9 cellular contexts compared by ENCODE assay signal in the genomic region with DNA sequence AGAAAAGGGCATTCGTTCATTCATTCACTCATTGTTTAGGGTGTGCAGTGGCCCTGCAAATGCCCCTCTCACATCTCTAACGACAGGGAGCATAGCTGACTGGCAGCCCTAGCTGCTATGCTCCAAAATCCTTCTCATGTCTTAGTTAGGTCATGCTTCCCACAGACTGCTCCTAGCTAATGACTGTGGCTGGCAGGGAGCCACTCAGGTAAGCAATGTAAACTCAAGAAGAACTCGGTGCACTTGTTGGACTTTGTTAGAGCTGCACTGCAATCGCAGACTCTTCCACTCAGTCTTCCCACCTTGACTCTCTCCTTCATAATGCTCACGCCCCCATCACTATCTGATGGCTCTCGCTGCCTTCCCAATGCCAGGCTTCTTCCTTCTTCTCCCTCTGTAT. TPM values are rescaled to one million over a fixed set of nuclear protein-coding genes. Genes with fewer than 3 reads are reported as not detected.
DNase-seq lines count a peak whose midpoint lies in the region; ATAC-seq and TF ChIP-seq lines count a peak whose summit lies in the region.
"Had no signal": no experiment of that assay in that cellular context is flagged by ENCODE, and none has a peak within 500 bp of the region (broad histone marks: within the 10 kb centered on the region; RNA-seq: fewer than 3 reads in every experiment).

No MANE protein-coding gene starts in this region.

- H3K27me3 Mint-ChIP-seq in GM23338 (ENCODE audit: insufficient read depth, low read depth, poor library complexity): peaks cover under 1% of the 10 kb centered on the region

- H3K9me3 Mint-ChIP-seq in GM23338: peaks cover 8% of the 10 kb centered on the region; the same call in 2 of the 3 replicates

- H3K36me3 Mint-ChIP-seq in GM23338 (ENCODE audit: low read depth): no peaks in the 10 kb centered on the region

- DNase-seq in GM23338 (ENCODE audit: low spot score): no peak
- no peak for DNase-seq in PC-9
- DNase-seq in esophagus squamous epithelium (lab: John Stamatoyannopoulos, UW): no peak
- DNase-seq in left cardiac atrium: no peak
- DNase-seq in GM19240 (ENCODE audit: insufficient read length, low spot score): no peak

- WGBS in esophagus squamous epithelium, 2 donors: 57 to 65% methylated on average over 6 of the region's 6 CpGs

- no peak overlapping the region for H3K27ac ChIP-seq in GM23338 (ENCODE audit: low read depth)
- H3K27ac ChIP-seq in PC-9: no peak overlapping the region
- no peak overlapping the region for H3K27ac ChIP-seq in esophagus squamous epithelium
- no peak overlapping the region for H3K27ac ChIP-seq in rectal smooth muscle tissue (ENCODE audit: low read depth, low read length)

- intact Hi-C loops in PC-9 (cut with micrococcal nuclease; ENCODE audit: unreplicated experiment): loop anchor here (1.0 to 10.0 kb wide), 11 partner anchors 122 to 1028 kb away; a partner anchor contains a TSS
- intact Hi-C loops in esophagus squamous epithelium (cut with DNase I): loop anchor here (10.0 kb wide), 1 partner anchor 128 kb away; no protein-coding TSS in a partner anchor
- intact Hi-C loops in left cardiac atrium (cut with DNase I): loop anchor here (2.0 to 10.0 kb wide), 3 partner anchors 118 to 148 kb away; a partner anchor contains a TSS

- no peak for TF ChIP-seq POLR2A in esophagus squamous epithelium (IDR thresholded peaks at IDR 0.05)

- TF ChIP-seq CTCF in GM23338 (conservative IDR thresholded peaks at IDR 0.05; ENCODE audit: low read depth in 2 of 2): no peak
- TF ChIP-seq CTCF in PC-9 (conservative IDR thresholded peaks at IDR 0.05): no peak
- TF ChIP-seq CTCF in esophagus squamous epithelium (IDR thresholded peaks at IDR 0.05): no peak

- H3K4me3 Mint-ChIP-seq in GM23338: no peak overlapping the region

- POLR2A ChIA-PET in PC-9 (lab: Charles Lee; ENCODE audit: unreplicated experiment): interaction anchor here (0.7 kb wide), 1 partner anchor 116 kb away, joined by 9 read pairs; no protein-coding TSS in a partner anchor

- CTCF ChIA-PET in PC-9 (lab: Charles Lee): interaction anchor here (0.6 to 2.5 kb wide), 11 partner anchors 121 to 664 kb away, joined by 3 to 12 read pairs (median 4); no protein-coding TSS in a partner anchor

- H3K36me3 ChIP-seq in GM23338 (ENCODE audit: insufficient read depth) (no peaks in the 10 kb centered on the region), PC-9 (ENCODE audit: low read depth) (no peaks in the 10 kb centered on the region), esophagus squamous epithelium (no peaks in the 10 kb centered on the region), rectal smooth muscle tissue (ENCODE audit: control insufficient read depth, insufficient read depth, low read length) (no peaks in the 10 kb centered on the region)

- no peak overlapping the region for H3K9ac ChIP-seq in rectal smooth muscle tissue (ENCODE audit: low read length)

- no peaks in the 10 kb centered on the region for H3K9me3 ChIP-seq in PC-9 (ENCODE audit: insufficient read depth, low read depth)
- H3K9me3 ChIP-seq in esophagus squamous epithelium: no peaks in the 10 kb centered on the region

- H4K20me1 ChIP-seq in GM23338 (replicated peaks; ENCODE audit: insufficient read depth) (no peaks in the 10 kb centered on the region), PC-9 (ENCODE audit: insufficient read depth) (no peaks in the 10 kb centered on the region)

- BruUV-seq in PC-9 (replicated peaks; lab: Mats Ljungman, UMichigan): no TSS peak

- no peaks in the 10 kb centered on the region; the same call in 2 of the 3 replicates for H3K4me1 Mint-ChIP-seq in GM23338

- H3K79me2 ChIP-seq in GM23338 (replicated peaks; ENCODE audit: insufficient read depth): no peaks in the 10 kb centered on the region
- no peaks in the 10 kb centered on the region for H3K79me2 ChIP-seq in PC-9 (ENCODE audit: low read depth)

- H3K9me2 ChIP-seq in GM23338 (ENCODE audit: insufficient read depth) (no peaks in the 10 kb centered on the region), PC-9 (ENCODE audit: insufficient read depth) (no peaks in the 10 kb centered on the region)

- H3K27me3 ChIP-seq in GM23338 (ENCODE audit: insufficient read depth): no peaks in the 10 kb centered on the region
- no peaks in the 10 kb centered on the region for H3K27me3 ChIP-seq in PC-9 (ENCODE audit: insufficient read depth, low read depth)
- H3K27me3 ChIP-seq in esophagus squamous epithelium: peaks cover 0 to 14% (median 0%) of the 10 kb centered on the region in 4 donors
- H3K27me3 ChIP-seq in rectal smooth muscle tissue (ENCODE audit: control insufficient read depth, insufficient read depth, low read length): no peaks in the 10 kb centered on the region

- H2AFZ ChIP-seq in GM23338 (peak overlapping the region; percentile 86), PC-9 (peak overlapping the region; percentile 90)

- H3K4me1 ChIP-seq in GM23338 (ENCODE audit: insufficient read depth): no peaks in the 10 kb centered on the region
- peaks cover 4% of the 10 kb centered on the region; the same call in 1 of the 2 replicates for H3K4me1 ChIP-seq in PC-9 (replicated peaks; ENCODE audit: insufficient read depth)
- peaks cover 0 to 11% (median 0%) of the 10 kb centered on the region in 3 donors for H3K4me1 ChIP-seq in esophagus squamous epithelium
- no peaks in the 10 kb centered on the region for H3K4me1 ChIP-seq in rectal smooth muscle tissue (ENCODE audit: control insufficient read depth, insufficient read depth, low read length)

- H3K4me3 ChIP-seq in GM23338 (no peak overlapping the region), PC-9 (peak overlapping the region; percentile 48; the same call in 1 of the 2 replicates), esophagus squamous epithelium (peak overlapping the region in 3 of 4 donors; percentile 20 to 52 (median 23)), rectal smooth muscle tissue (ENCODE audit: low read length) (peak overlapping the region; percentile 20)

- H3K4me2 ChIP-seq in GM23338: no peak overlapping the region
- peak overlapping the region; percentile 78 for H3K4me2 ChIP-seq in PC-9

- ATAC-seq in GM23338 (no peak), GM18517 (IDR thresholded peaks at IDR 0.05; ENCODE audit: unreplicated experiment) (no peak), left cardiac atrium (no peak)

- H3K27ac Mint-ChIP-seq in GM23338: no peak overlapping the region

- H3F3A ChIP-seq in GM23338 (replicated peaks; ENCODE audit: low read depth): no peaks in the 10 kb centered on the region
- no peaks in the 10 kb centered on the region for H3F3A ChIP-seq in PC-9 (ENCODE audit: insufficient read depth, low read depth)

RNA-seq across cellular contexts. Expression of a gene that starts 24.1 kb away (rescaled TPM):
- total RNA-seq in GM23338 (2014; rRNA removed; shearing (Covaris generic)): 2.6 TPM in 1 of 2 replicates, not detected in the other
- not detected in 2 replicates for polyA plus RNA-seq in GM23338 (2016; fragmentation: Nextera tagmentation; extraction: Ambion mirVana)
- total RNA-seq in PC-9 (2021) (not detected in 2 replicates), esophagus squamous epithelium (not detected), left cardiac atrium (not detected)
- total RNA-seq: LHCN-M2, myocyte had no signal

RNA-seq across cellular contexts. Expression of a gene that starts 40.7 kb away (rescaled TPM):
- 3.6 TPM in 1 of 2 replicates, not detected in the other for total RNA-seq in GM23338 (2014; rRNA removed; shearing (Covaris generic))
- 1.2 TPM in 2 replicates for polyA plus RNA-seq in GM23338 (2016; fragmentation: Nextera tagmentation; extraction: Ambion mirVana)
- 0.46 TPM in 1 of 2 replicates, not detected in the other for total RNA-seq in PC-9 (2021)
- total RNA-seq in esophagus squamous epithelium: 1 to 10 TPM in 1 of 4 donors, under 1 TPM in 2, not detected in 1; 0.09 to 3.6 (median 0.53) TPM
- under 1 TPM in 1 of 2 donors, not detected in 1; 0.15 TPM for total RNA-seq in left cardiac atrium
- total RNA-seq: myocyte had no signal

RNA-seq across cellular contexts. Expression of a gene that starts 49.3 kb away (rescaled TPM):
- total RNA-seq in GM23338 (2014; rRNA removed; shearing (Covaris generic)): not detected in 2 replicates
- polyA plus RNA-seq in GM23338 (2016; fragmentation: Nextera tagmentation; extraction: Ambion mirVana): not detected in 2 replicates
- total RNA-seq in PC-9 (2021) (not detected in 2 replicates), esophagus squamous epithelium (not detected), left cardiac atrium (not detected)
- total RNA-seq: LHCN-M2, myocyte had no signal
